In genomic region chr2:241804326-241805276, GRCh38 we compare ENCODE assay signal across 9 cellular contexts. TPM values are rescaled to one million over a fixed set of nuclear protein-coding genes. Genes with fewer than 3 reads are reported as not detected.
DNase-seq lines count a peak whose midpoint lies in the region; ATAC-seq and TF ChIP-seq lines count a peak whose summit lies in the region.
"Had no signal": no experiment of that assay in that cellular context is flagged by ENCODE, and none has a peak within 500 bp of the region (broad histone marks: within the 10 kb centered on the region; RNA-seq: fewer than 3 reads in every experiment).

No MANE protein-coding gene starts in this region.

- 3 to 7% methylated on average over 10 to 12 of the region's 37 CpGs for WGBS in upper lobe of left lung, 2 donors

- no peak for TF ChIP-seq POLR2A in upper lobe of left lung (IDR thresholded peaks at IDR 0.05)

- DNase-seq in DMS 273 (lab: John Stamatoyannopoulos, UW; ENCODE audit: unreplicated experiment) (peak; percentile 68), DMS 273 treated with DMSO at 0.1 percent for 48 hours (lab: John Stamatoyannopoulos, UW) (no peak), MV-4-11 (lab: John Stamatoyannopoulos, UW) (peak; percentile 52), adipocyte (ENCODE audit: low read depth) (peak; percentile 17), left kidney (ENCODE audit: low read depth, low spot score) (peak; percentile 59), upper lobe of left lung (peak; percentile 18 to 78)

- ATAC-seq in upper lobe of left lung (ENCODE audit: low FRiP score in 2 of 2) (peak in 1 of 2 donors; percentile 27), HG02870 (IDR thresholded peaks at IDR 0.05; ENCODE audit: unreplicated experiment) (no peak), GM21381 (IDR thresholded peaks at IDR 0.05; ENCODE audit: unreplicated experiment) (no peak)

- H3K36me3 ChIP-seq in adipocyte (ENCODE audit: control insufficient read depth, insufficient read depth, low read length, severe bottlenecking) (no peaks in the 10 kb centered on the region), upper lobe of left lung (no peaks in the 10 kb centered on the region)

- no peak for TF ChIP-seq CTCF in upper lobe of left lung (IDR thresholded peaks at IDR 0.05)

- no peak overlapping the region for H3K27ac ChIP-seq in upper lobe of left lung
- H3K27ac ChIP-seq: 22Rv1 had no signal

- no peak overlapping the region for H3K9ac ChIP-seq in adipocyte (ENCODE audit: low read length)

- TF ChIP-seq EP300 in upper lobe of left lung (IDR thresholded peaks at IDR 0.05), result no peak

- H3K4me3 ChIP-seq in adipocyte (ENCODE audit: low read length) (no peak overlapping the region), upper lobe of left lung (peak overlapping the region in 3 of 4 donors; percentile 31 to 51 (median 40))

- H3K9me3 ChIP-seq in adipocyte (ENCODE audit: control insufficient read depth, low read length) (no peaks in the 10 kb centered on the region), upper lobe of left lung (no peaks in the 10 kb centered on the region)

- H3K27me3 ChIP-seq in adipocyte (replicated peaks; ENCODE audit: control insufficient read depth, insufficient read depth, low read length) (peaks cover 32% of the 10 kb centered on the region), upper lobe of left lung (peaks cover 0 to 15% (median 4%) of the 10 kb centered on the region in 4 donors)

- H3K4me1 ChIP-seq in adipocyte (ENCODE audit: control insufficient read depth, insufficient read depth, low read length), result peaks cover 3% of the 10 kb centered on the region
- peaks cover 10 to 20% (median 18%) of the 10 kb centered on the region in 4 donors for H3K4me1 ChIP-seq in upper lobe of left lung

RNA-seq across cellular contexts. Expression of gene NEU4, which starts 4.4 kb away (rescaled TPM):
- total RNA-seq in upper lobe of left lung, result 1 to 10 TPM in 1 of 6 donors, not detected in 5; 2.9 TPM

RNA-seq across cellular contexts. Expression of gene GAL3ST2, which starts 28.0 kb away (rescaled TPM):
- total RNA-seq in upper lobe of left lung, result 1 to 10 TPM in 1 of 6 donors, under 1 TPM in 2, not detected in 3; 0.59 to 2.1 (median 0.91) TPM

RNA-seq across cellular contexts. Expression of gene PDCD1, which starts 54.1 kb away (rescaled TPM):
- 1 to 10 TPM in 2 of 6 donors, under 1 TPM in 3, not detected in 1; 0.49 to 4.2 (median 0.91) TPM for total RNA-seq in upper lobe of left lung
